1 cellular context compared by ENCODE assay signal in the genomic region with DNA sequence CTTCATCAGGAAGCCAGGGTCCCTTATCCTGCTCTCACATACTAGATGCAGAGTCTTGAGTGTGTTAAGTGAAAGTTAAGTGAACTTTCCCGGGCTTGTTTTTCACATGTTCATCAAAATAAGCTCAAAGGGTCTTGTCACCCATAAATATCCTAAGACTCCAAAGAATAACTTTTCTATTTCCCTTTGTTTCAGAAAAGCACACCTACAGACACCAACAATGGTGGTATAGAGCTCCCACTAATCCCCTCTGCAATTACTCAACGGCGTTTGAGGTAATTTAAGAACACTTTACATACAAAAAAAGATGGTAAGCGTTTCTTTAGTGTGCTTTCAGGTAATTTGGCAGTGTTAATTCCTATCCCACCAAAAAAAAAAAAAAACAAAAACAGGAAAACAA.
TF ChIP-seq lines count a peak whose summit lies in the region.

No MANE protein-coding gene starts in this region.

TF ChIP-seq in H1, 55 proteins besides CTCF, POLR2A, EP300 and RAD21:
- no peak for TF ChIP-seq CBX8 (IDR thresholded peaks at IDR 0.05; ENCODE audit: borderline replicate concordance, low read depth, low read length)
- no peak for TF ChIP-seq SP2 (IDR thresholded peaks at IDR 0.05; ENCODE audit: low read length)
- TF ChIP-seq BCL11A (IDR thresholded peaks at IDR 0.05; ENCODE audit: low read depth in 2 of 2, low read length in 2 of 2) = no peak
- no peak for TF ChIP-seq CBX5 (IDR thresholded peaks at IDR 0.05; ENCODE audit: low read depth, low read length)
- no peak for TF ChIP-seq TAF7 (optimal IDR thresholded peaks at IDR 0.05; ENCODE audit: borderline replicate concordance, low read depth, low read length)
